ENCODE assay signal across 8 cellular contexts in genomic region chr5:71475788-71476384, GRCh38. TPM values are rescaled to one million over a fixed set of nuclear protein-coding genes. Genes with fewer than 3 reads are reported as not detected.
DNase-seq lines count a peak whose midpoint lies in the region; ATAC-seq and TF ChIP-seq lines count a peak whose summit lies in the region.

No MANE protein-coding gene starts in this region.

- no peaks in the 10 kb centered on the region for H3K9me3 ChIP-seq in left lung

- no peaks in the 10 kb centered on the region for H3K4me1 Mint-ChIP-seq in activated T-helper 17 cell treated with anti-CD3 and anti-CD28 coated beads, Interleukin-2, amount 50 U/mL, for 72 hours

- TF ChIP-seq CTCF in HL-60 (IDR thresholded peaks at IDR 0.05; ENCODE audit: insufficient read depth, low read length) (peak; percentile 11), left lung (IDR thresholded peaks at IDR 0.05) (peak; percentile 29 to 49)

- no peaks in the 10 kb centered on the region for H3K27me3 Mint-ChIP-seq in activated T-helper 17 cell treated with anti-CD3 and anti-CD28 coated beads, Interleukin-2, amount 50 U/mL, for 72 hours

- H3K27ac ChIP-seq in HL-60 (replicated peaks) (no peak overlapping the region), left lung (no peak overlapping the region), substantia nigra (ENCODE audit: low read depth, low read length, poor library complexity, severe bottlenecking) (no peak overlapping the region)

- DNase-seq in NCI-H748 (lab: John Stamatoyannopoulos, UW; ENCODE audit: unreplicated experiment) (peak; percentile 30), NCI-H748 treated with DMSO at 0.1 percent for 48 hours (lab: John Stamatoyannopoulos, UW) (no peak), HL-60 (ENCODE audit: low read depth in 1 of 2, low spot score in 1 of 2) (no peak), left lung (no peak), putamen (ENCODE audit: low spot score) (no peak), substantia nigra (lab: John Stamatoyannopoulos, UW) (no peak), NCI-H2029 (lab: John Stamatoyannopoulos, UW) (no peak)

- intact Hi-C loops in left lung (cut with DNase I) = no loop called here

- H3K27ac Mint-ChIP-seq in activated T-helper 17 cell treated with anti-CD3 and anti-CD28 coated beads, Interleukin-2, amount 50 U/mL, for 72 hours = no peak overlapping the region

- no peaks in the 10 kb centered on the region for H3K4me1 ChIP-seq in left lung

- H3K4me3 ChIP-seq in HL-60 (replicated peaks; ENCODE audit: insufficient read depth, low read length) (no peak overlapping the region), left lung (no peak overlapping the region)

- no peak overlapping the region for H3K4me3 Mint-ChIP-seq in activated T-helper 17 cell treated with anti-CD3 and anti-CD28 coated beads, Interleukin-2, amount 50 U/mL, for 72 hours

- H3K36me3 Mint-ChIP-seq in activated T-helper 17 cell treated with anti-CD3 and anti-CD28 coated beads, Interleukin-2, amount 50 U/mL, for 72 hours (ENCODE audit: low read depth) = peaks cover 96% of the 10 kb centered on the region

- H3K27me3 ChIP-seq in HL-60 (ENCODE audit: insufficient read depth, poor library complexity, severe bottlenecking) = no peaks in the 10 kb centered on the region
- no peaks in the 10 kb centered on the region for H3K27me3 ChIP-seq in left lung

- ATAC-seq in activated T-helper 17 cell treated with anti-CD3 and anti-CD28 coated beads, Interleukin-2, amount 50 U/mL, for 72 hours (replicated peaks) = peak; percentile 64
- peak; percentile 66 for ATAC-seq in left lung

- peaks cover 0 to 97% of the 10 kb centered on the region in 2 donors for H3K36me3 ChIP-seq in left lung

- H3K9me3 Mint-ChIP-seq in activated T-helper 17 cell treated with anti-CD3 and anti-CD28 coated beads, Interleukin-2, amount 50 U/mL, for 72 hours = no peaks in the 10 kb centered on the region

RNA-seq across cellular contexts. Expression of gene BDP1, which starts 20.4 kb away (rescaled TPM):
- total RNA-seq in activated T-helper 17 cell treated with anti-CD3 and anti-CD28 coated beads, Interleukin-2, amount 50 U/mL, for 72 hours = 10 to 100 TPM; 27.1 to 34.4 TPM
- total RNA-seq in left lung = 10 to 100 TPM; 24.7 to 27.6 TPM
